In the genomic region with DNA sequence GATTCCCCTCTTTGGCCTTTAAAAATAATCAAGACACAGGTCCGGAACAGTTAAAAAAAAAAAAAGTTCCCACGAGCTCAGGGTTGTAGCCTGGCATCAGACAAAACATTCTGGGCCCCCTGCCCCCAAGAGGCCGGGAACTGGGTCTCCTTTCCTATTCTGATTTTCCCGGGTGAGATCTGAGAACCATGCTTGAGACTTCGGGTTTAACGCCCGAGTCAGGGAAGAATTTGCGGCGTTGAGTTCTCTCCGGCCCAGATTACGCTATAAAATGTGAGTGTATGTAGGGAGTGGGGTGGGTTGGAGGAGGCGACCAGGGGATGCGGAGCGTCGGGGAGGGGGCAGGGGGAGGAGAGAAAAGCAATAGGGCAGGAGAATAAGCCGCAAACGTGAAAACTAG, we compare ENCODE assay signal across 17 cellular contexts. TPM values are rescaled to one million over a fixed set of nuclear protein-coding genes. Genes with fewer than 3 reads are reported as not detected.
A peak's percentile ranks its signal among the peaks of the same experiment; 100 is the strongest.
DNase-seq lines count a peak whose midpoint lies in the region; ATAC-seq and TF ChIP-seq lines count a peak whose summit lies in the region.
"Had no signal": no experiment of that assay in that cellular context is flagged by ENCODE, and none has a peak within 500 bp of the region (broad histone marks: within the 10 kb centered on the region; RNA-seq: fewer than 3 reads in every experiment).

No MANE protein-coding gene starts in this region.

- H3K4me1 Mint-ChIP-seq in activated CD4-positive, alpha-beta T cell treated with anti-CD3 and anti-CD28 coated beads for 36 hours = peaks cover 44% of the 10 kb centered on the region
- H3K4me1 Mint-ChIP-seq in activated B cell treated with CpG ODN at 0.5 μM for 24 hours = peaks cover 31% of the 10 kb centered on the region

- H3K9me3 Mint-ChIP-seq in activated CD4-positive, alpha-beta T cell treated with anti-CD3 and anti-CD28 coated beads for 36 hours (ENCODE audit: low read depth) = peaks cover 7% of the 10 kb centered on the region
- H3K9me3 Mint-ChIP-seq in activated B cell treated with CpG ODN at 0.5 μM for 24 hours = peaks cover 2% of the 10 kb centered on the region

- no peak for ATAC-seq in activated CD4-positive, alpha-beta T cell treated with anti-CD3 and anti-CD28 coated beads for 36 hours
- ATAC-seq in activated B cell treated with CpG ODN at 0.5 μM for 24 hours (ENCODE audit: low read depth) (no peak), GM21528 (IDR thresholded peaks at IDR 0.05; ENCODE audit: low FRiP score, unreplicated experiment) (no peak)
- ATAC-seq: lower lobe of right lung had no signal

- DNase-seq in activated CD4-positive, alpha-beta T cell treated with anti-CD3 and anti-CD28 coated beads for 36 hours = no peak
- DNase-seq in activated CD4-positive, alpha-beta T cell treated with anti-CD3 and anti-CD28 coated beads for 4 hours = no peak
- no peak for DNase-seq in activated B cell treated with CpG ODN at 0.5 μM for 24 hours
- DNase-seq in epidermal melanocyte (ENCODE audit: insufficient read length, low spot score) = peak; percentile 6
- no peak for DNase-seq in skeletal muscle cell (ENCODE audit: low read depth)
- no peak for DNase-seq in occipital lobe (lab: John Stamatoyannopoulos, UW)
- no peak for DNase-seq in cortex of kidney (lab: John Stamatoyannopoulos, UW)
- DNase-seq: ACHN; activated CD4-positive, alpha-beta T cell treated with anti-CD3 and anti-CD28 coated beads, Interleukin-2, amount 50 U/mL, for 1 hour; DND-41; heart right ventricle; lower lobe of right lung; NCI-H187 had no signal

- H3K27ac Mint-ChIP-seq in activated CD4-positive, alpha-beta T cell treated with anti-CD3 and anti-CD28 coated beads for 36 hours = no peak overlapping the region
- no peak overlapping the region for H3K27ac Mint-ChIP-seq in activated B cell treated with CpG ODN at 0.5 μM for 24 hours

- H3K4me3 ChIP-seq in skeletal muscle cell (ENCODE audit: low read depth, low read length) = peak overlapping the region; percentile 53

- peak overlapping the region; percentile 54 for H3K4me3 Mint-ChIP-seq in activated CD4-positive, alpha-beta T cell treated with anti-CD3 and anti-CD28 coated beads for 36 hours
- H3K4me3 Mint-ChIP-seq in activated B cell treated with CpG ODN at 0.5 μM for 24 hours = peak overlapping the region; percentile 15

- H3K36me3 Mint-ChIP-seq in activated CD4-positive, alpha-beta T cell treated with anti-CD3 and anti-CD28 coated beads for 36 hours (ENCODE audit: low read depth) = peaks cover 19% of the 10 kb centered on the region
- no peaks in the 10 kb centered on the region for H3K36me3 Mint-ChIP-seq in activated B cell treated with CpG ODN at 0.5 μM for 24 hours (ENCODE audit: low read depth)

- peaks cover 73% of the 10 kb centered on the region for H3K27me3 Mint-ChIP-seq in activated CD4-positive, alpha-beta T cell treated with anti-CD3 and anti-CD28 coated beads for 36 hours
- H3K27me3 Mint-ChIP-seq in activated B cell treated with CpG ODN at 0.5 μM for 24 hours = peaks cover 63% of the 10 kb centered on the region

- POLR2A ChIA-PET in activated CD4-positive, alpha-beta T cell treated with anti-CD3 and anti-CD28 coated beads for 36 hours (lab: Charles Lee) = interaction anchor here (0.7 kb wide), 1 partner anchor 21 kb away, joined by 3 read pairs; no protein-coding TSS in a partner anchor
- POLR2A ChIA-PET in activated B cell treated with CpG ODN at 0.5 μM for 24 hours (lab: Charles Lee) = no interaction called here

- CTCF ChIA-PET in activated CD4-positive, alpha-beta T cell treated with anti-CD3 and anti-CD28 coated beads for 36 hours (lab: Charles Lee) = no interaction called here
- CTCF ChIA-PET in activated B cell treated with CpG ODN at 0.5 μM for 24 hours (lab: Charles Lee) = no interaction called here

- intact Hi-C loops in activated CD4-positive, alpha-beta T cell treated with anti-CD3 and anti-CD28 coated beads for 36 hours (cut with DNase I, micrococcal nuclease) = loop anchor here (1.0 to 10.0 kb wide), 6 partner anchors 13 to 54 kb away; no protein-coding TSS in a partner anchor
- intact Hi-C loops in activated B cell treated with CpG ODN at 0.5 μM for 24 hours (cut with micrococcal nuclease) = no loop called here

- TF ChIP-seq CTCF in activated B cell treated with CpG ODN at 0.5 μM for 24 hours (IDR thresholded peaks at IDR 0.05) = no peak

RNA-seq across cellular contexts. Expression of a gene that starts 2.6 kb away (rescaled TPM):
- total RNA-seq in activated CD4-positive, alpha-beta T cell treated with anti-CD3 and anti-CD28 coated beads for 36 hours = not detected
- total RNA-seq in activated B cell treated with CpG ODN at 0.5 μM for 24 hours (not detected in 2 replicates), occipital lobe (15.6 TPM)
- total RNA-seq: heart right ventricle, IMR-90, lower lobe of right lung, tibial nerve had no signal

RNA-seq across cellular contexts. Expression of a gene that starts 5.4 kb away (rescaled TPM):
- total RNA-seq in activated CD4-positive, alpha-beta T cell treated with anti-CD3 and anti-CD28 coated beads for 36 hours = not detected
- not detected in 2 replicates for total RNA-seq in activated B cell treated with CpG ODN at 0.5 μM for 24 hours
- 1.2 TPM for total RNA-seq in occipital lobe
- total RNA-seq: heart right ventricle, IMR-90, lower lobe of right lung, SK-MEL-5 had no signal

Comparison
In these comparisons a context has a peak if more than half of its experiments do, and no peak if none do; other contexts are left out.
1. RNA of a gene that starts 2.6 kb away (total RNA-seq): 15.6 TPM in occipital lobe (single experiment); not detected in activated CD4-positive, alpha-beta T cell treated with anti-CD3 and anti-CD28 coated beads for 36 hours and not detected in activated B cell treated with CpG ODN at 0.5 μM for 24 hours; every median in the first group is over 10 times any median in the second.